Comparison of ENCODE assay signal across 1 cellular context in the genomic region with DNA sequence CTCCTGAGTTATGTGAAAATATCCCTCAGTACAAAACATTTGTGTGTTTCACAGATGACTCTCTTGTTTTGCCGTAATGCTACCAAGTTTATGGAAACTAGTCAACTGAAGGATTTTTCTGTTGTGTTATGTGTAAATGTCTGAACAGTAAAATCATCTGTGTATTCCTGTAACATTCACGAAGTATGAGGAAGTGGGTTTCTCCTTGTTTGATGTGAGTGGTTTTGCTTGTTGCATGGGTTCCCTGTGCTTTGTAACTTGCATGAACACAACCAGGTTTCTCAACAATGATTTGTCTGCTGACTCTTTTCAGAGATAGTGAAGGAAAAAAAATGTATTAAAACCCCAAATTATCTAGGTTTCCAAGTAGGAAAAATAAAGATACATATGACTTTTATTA.
TF ChIP-seq lines count a peak whose summit lies in the region.

No MANE protein-coding gene starts in this region.

TF ChIP-seq in IMR-90, 13 proteins besides CTCF, POLR2A, EP300 and RAD21 (continued from another document):
- TF ChIP-seq, protein P1, sequence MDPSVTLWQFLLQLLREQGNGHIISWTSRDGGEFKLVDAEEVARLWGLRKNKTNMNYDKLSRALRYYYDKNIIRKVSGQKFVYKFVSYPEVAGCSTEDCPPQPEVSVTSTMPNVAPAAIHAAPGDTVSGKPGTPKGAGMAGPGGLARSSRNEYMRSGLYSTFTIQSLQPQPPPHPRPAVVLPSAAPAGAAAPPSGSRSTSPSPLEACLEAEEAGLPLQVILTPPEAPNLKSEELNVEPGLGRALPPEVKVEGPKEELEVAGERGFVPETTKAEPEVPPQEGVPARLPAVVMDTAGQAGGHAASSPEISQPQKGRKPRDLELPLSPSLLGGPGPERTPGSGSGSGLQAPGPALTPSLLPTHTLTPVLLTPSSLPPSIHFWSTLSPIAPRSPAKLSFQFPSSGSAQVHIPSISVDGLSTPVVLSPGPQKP (IDR thresholded peaks at IDR 0.05; ENCODE audit: borderline replicate concordance, low read depth, low read length) = no peak
- TF ChIP-seq, protein P2, sequence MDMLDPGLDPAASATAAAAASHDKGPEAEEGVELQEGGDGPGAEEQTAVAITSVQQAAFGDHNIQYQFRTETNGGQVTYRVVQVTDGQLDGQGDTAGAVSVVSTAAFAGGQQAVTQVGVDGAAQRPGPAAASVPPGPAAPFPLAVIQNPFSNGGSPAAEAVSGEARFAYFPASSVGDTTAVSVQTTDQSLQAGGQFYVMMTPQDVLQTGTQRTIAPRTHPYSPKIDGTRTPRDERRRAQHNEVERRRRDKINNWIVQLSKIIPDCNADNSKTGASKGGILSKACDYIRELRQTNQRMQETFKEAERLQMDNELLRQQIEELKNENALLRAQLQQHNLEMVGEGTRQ (IDR thresholded peaks at IDR 0.05; ENCODE audit: low read depth, low read length) = no peak
- TF ChIP-seq MXI1 (IDR thresholded peaks at IDR 0.05; ENCODE audit: borderline replicate concordance, low read depth, low read length) (no peak), FOS (IDR thresholded peaks at IDR 0.05; ENCODE audit: low read depth, low read length) (no peak), MAFK (IDR thresholded peaks at IDR 0.05; ENCODE audit: low read depth, low read length) (no peak), CHD1 (IDR thresholded peaks at IDR 0.05; ENCODE audit: low read depth, low read length) (no peak)
